In genomic region chrX:123330229-123330942, GRCh38 we compare ENCODE assay signal across 13 cellular contexts.
DNase-seq lines count a peak whose midpoint lies in the region; ATAC-seq and TF ChIP-seq lines count a peak whose summit lies in the region.
"Had no signal": no experiment of that assay in that cellular context is flagged by ENCODE, and none has a peak within 500 bp of the region (broad histone marks: within the 10 kb centered on the region; RNA-seq: fewer than 3 reads in every experiment).

No MANE protein-coding gene starts in this region.

- no peaks in the 10 kb centered on the region for H3K27me3 Mint-ChIP-seq in CD14-positive monocyte (ENCODE audit: low read depth in 3 of 3)
- H3K27me3 Mint-ChIP-seq: stimulated activated naive CD8-positive, alpha-beta T cell treated with anti-CD3 and anti-CD28 coated beads, Interleukin-15, amount 100 ng/mL, for 72 hours had no signal

- no peak for TF ChIP-seq POLR2A in erythroblast (IDR thresholded peaks at IDR 0.05; ENCODE audit: low read length)

- DNase-seq in AG20443 (ENCODE audit: low spot score): peak; percentile 11
- no peak for DNase-seq in dedifferentiated amniotic fluid mesenchymal stem cell (ENCODE audit: extremely low spot score)
- no peak for DNase-seq in CD14-positive monocyte (ENCODE audit: low spot score)
- no peak for DNase-seq in erythroblast (lab: John Stamatoyannopoulos, UW)
- DNase-seq in NCI-H1694 (lab: John Stamatoyannopoulos, UW): no peak
- DNase-seq: dorsolateral prefrontal cortex; KG1; lower lobe of right lung; stimulated activated CD4-positive, alpha-beta T cell treated with anti-CD3 and anti-CD28 coated beads, Interleukin-2, amount 100 ng/mL, for 24 hours; stimulated activated naive CD8-positive, alpha-beta T cell treated with anti-CD3 and anti-CD28 coated beads, Interleukin-15, amount 100 ng/mL, for 72 hours had no signal

- peaks cover 0 to 2% (median 0%) of the 10 kb centered on the region in 7 donors for H3K9me3 Mint-ChIP-seq in CD14-positive monocyte
- H3K9me3 Mint-ChIP-seq: stimulated activated naive CD8-positive, alpha-beta T cell treated with anti-CD3 and anti-CD28 coated beads, Interleukin-15, amount 100 ng/mL, for 72 hours had no signal

- H3K4me1 Mint-ChIP-seq in CD14-positive monocyte: no peaks in the 10 kb centered on the region
- H3K4me1 Mint-ChIP-seq: stimulated activated naive CD8-positive, alpha-beta T cell treated with anti-CD3 and anti-CD28 coated beads, Interleukin-15, amount 100 ng/mL, for 72 hours had no signal

- TF ChIP-seq CTCF in CD14-positive monocyte (IDR thresholded peaks at IDR 0.05): no peak

- ATAC-seq in GM19043 (IDR thresholded peaks at IDR 0.05; ENCODE audit: low read depth, unreplicated experiment) (peak; percentile 64), HG02588 (IDR thresholded peaks at IDR 0.05; ENCODE audit: unreplicated experiment) (peak; percentile 86), HG03342 (IDR thresholded peaks at IDR 0.05; ENCODE audit: unreplicated experiment) (peak; percentile 84)
- ATAC-seq: lower lobe of right lung; stimulated activated naive CD8-positive, alpha-beta T cell treated with anti-CD3 and anti-CD28 coated beads, Interleukin-15, amount 100 ng/mL, for 72 hours had no signal

- no peak overlapping the region for H3K4me3 Mint-ChIP-seq in CD14-positive monocyte
- H3K4me3 Mint-ChIP-seq: stimulated activated naive CD8-positive, alpha-beta T cell treated with anti-CD3 and anti-CD28 coated beads, Interleukin-15, amount 100 ng/mL, for 72 hours had no signal

- intact Hi-C loops in CD14-positive monocyte (cut with micrococcal nuclease): no loop called here

- no peaks in the 10 kb centered on the region for H3K36me3 Mint-ChIP-seq in CD14-positive monocyte

- H3K27ac Mint-ChIP-seq in CD14-positive monocyte: no peak overlapping the region
- H3K27ac Mint-ChIP-seq: stimulated activated naive CD8-positive, alpha-beta T cell treated with anti-CD3 and anti-CD28 coated beads, Interleukin-15, amount 100 ng/mL, for 72 hours had no signal
